In the genomic region with DNA sequence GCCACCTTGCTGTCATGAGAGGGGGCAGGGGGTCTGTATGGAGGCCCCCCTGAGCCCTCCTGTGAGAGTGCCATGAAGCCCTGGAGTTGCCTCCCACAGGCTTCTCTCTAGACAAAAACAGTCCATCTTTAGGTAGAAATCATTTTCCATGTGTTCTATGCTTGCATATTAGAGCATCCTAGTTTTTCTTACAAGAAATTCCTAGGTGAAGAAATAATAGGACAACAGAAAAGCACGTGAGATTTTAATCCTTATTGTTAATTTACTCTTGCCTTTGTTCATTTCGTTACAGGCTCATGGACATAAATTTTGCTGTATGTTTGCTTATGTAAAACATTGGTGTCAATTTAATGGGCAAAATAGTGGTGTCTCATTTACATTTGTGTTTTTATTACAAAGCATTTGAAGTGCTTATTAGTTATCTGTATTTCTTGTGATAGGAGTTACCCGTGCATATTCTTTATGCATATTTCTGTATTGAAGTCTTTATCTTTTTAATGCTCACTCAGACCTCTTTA, we compare ENCODE assay signal across 26 cellular contexts.
A peak's percentile ranks its signal among the peaks of the same experiment; 100 is the strongest.
DNase-seq lines count a peak whose midpoint lies in the region; ATAC-seq, FAIRE-seq and TF ChIP-seq lines count a peak whose summit lies in the region.
"Had no signal": no experiment of that assay in that cellular context is flagged by ENCODE, and none has a peak within 500 bp of the region (broad histone marks: within the 10 kb centered on the region; RNA-seq: fewer than 3 reads in every experiment).

No MANE protein-coding gene starts in this region.

- no peaks in the 10 kb centered on the region for H3K79me2 ChIP-seq in osteoblast (ENCODE audit: insufficient read depth, low read length)

- intact Hi-C loops in esophagus muscularis mucosa (cut with DNase I), result no loop called here

- H3K4me3 ChIP-seq in A549 (no peak overlapping the region), esophagus muscularis mucosa (no peak overlapping the region), osteoblast (ENCODE audit: insufficient read depth, low read length) (no peak overlapping the region)
- H3K4me3 ChIP-seq: BLaER1, GM12878 had no signal

- H3K4me2 ChIP-seq in A549 (no peak overlapping the region), osteoblast (ENCODE audit: insufficient read depth, low read length) (no peak overlapping the region)
- H3K4me2 ChIP-seq: BLaER1 had no signal

- no peak for ATAC-seq in A549
- no peak for ATAC-seq in HG03139 (IDR thresholded peaks at IDR 0.05; ENCODE audit: unreplicated experiment)
- ATAC-seq: GM12878 had no signal

- TF ChIP-seq EP300 in A549 (IDR thresholded peaks at IDR 0.05) (no peak), esophagus muscularis mucosa (IDR thresholded peaks at IDR 0.05) (no peak)

- DNase-seq in A549 (ENCODE audit: low read depth in 1 of 2, low spot score in 1 of 2), result no peak
- DNase-seq in NCI-H526 (lab: John Stamatoyannopoulos, UW), result peak; percentile 57 to 63
- peak; percentile 64 for DNase-seq in esophagus muscularis mucosa (ENCODE audit: extremely low spot score)
- DNase-seq in osteoblast (ENCODE audit: insufficient read length, low spot score, missing footprints), result peak; percentile 57
- no peak for DNase-seq in activated CD4-positive, alpha-beta T cell treated with anti-CD3 and anti-CD28 coated beads for 1 hour
- no peak for DNase-seq in HCEC 1CT
- DNase-seq: ACHN; BE2C; C1 segment of cervical spinal cord; CD4-positive, alpha-beta memory T cell; CD4-positive, CD25-positive, alpha-beta regulatory T cell; CD8-positive, alpha-beta memory T cell; COR-L47; DMS 273 treated with DMSO at 0.1 percent for 48 hours; DMS153; DMS53; DMS79; DND-41; EL; GDM1 had no signal

- H4K20me1 ChIP-seq in osteoblast (ENCODE audit: insufficient read depth, low read length), result no peaks in the 10 kb centered on the region
- H4K20me1 ChIP-seq: BLaER1 had no signal

- H3K27ac ChIP-seq in A549, result no peak overlapping the region
- no peak overlapping the region for H3K27ac ChIP-seq in esophagus muscularis mucosa (replicated peaks in 1 of 4)
- H3K27ac ChIP-seq in osteoblast (ENCODE audit: low read depth, low read length), result no peak overlapping the region
- H3K27ac ChIP-seq: 22Rv1, BLaER1 had no signal

- no peak for TF ChIP-seq CTCF in A549 (IDR thresholded peaks at IDR 0.05)
- no peak for TF ChIP-seq CTCF in esophagus muscularis mucosa (IDR thresholded peaks at IDR 0.05)
- no peak for TF ChIP-seq CTCF in osteoblast (IDR thresholded peaks at IDR 0.05; ENCODE audit: extremely low read depth, low read depth, low read length)

- TF ChIP-seq RAD21 in A549 (conservative IDR thresholded peaks at IDR 0.05 in 1 of 2, IDR thresholded peaks at IDR 0.05 in 1 of 2), result no peak

- H3K9me3 ChIP-seq in A549 (no peaks in the 10 kb centered on the region), esophagus muscularis mucosa (no peaks in the 10 kb centered on the region), osteoblast (ENCODE audit: low read depth, low read length) (no peaks in the 10 kb centered on the region)
- H3K9me3 ChIP-seq: BE2C, BLaER1 had no signal

- no peaks in the 10 kb centered on the region for H3K36me3 ChIP-seq in esophagus muscularis mucosa
- H3K36me3 ChIP-seq in osteoblast (ENCODE audit: insufficient read depth, low read length), result no peaks in the 10 kb centered on the region
- H3K36me3 ChIP-seq: BE2C, BLaER1 had no signal

- no peak for TF ChIP-seq POLR2A in A549 (IDR thresholded peaks at IDR 0.05; ENCODE audit: low read length)
- no peak for TF ChIP-seq POLR2A in esophagus muscularis mucosa (IDR thresholded peaks at IDR 0.05; ENCODE audit: low read depth)

- FAIRE-seq in A549 (lab: Jason Lieb, UNC), result no peak
- FAIRE-seq: GM12878, GM12892, GM18507 had no signal

- WGBS in A549 (ENCODE audit: missing lambda C conversion rate), result 1% methylated on average over 3 of the region's 3 CpGs
- 81% methylated on average over 3 of the region's 3 CpGs for WGBS in esophagus muscularis mucosa

- CTCF ChIA-PET in A549 (lab: Yijun Ruan, JAX), result no interaction called here

- H2AFZ ChIP-seq in osteoblast (ENCODE audit: low read length), result no peak overlapping the region

- no peaks in the 10 kb centered on the region for H3K4me1 ChIP-seq in A549
- no peaks in the 10 kb centered on the region for H3K4me1 ChIP-seq in esophagus muscularis mucosa
- no peaks in the 10 kb centered on the region for H3K4me1 ChIP-seq in osteoblast (ENCODE audit: insufficient read depth, low read length)
- H3K4me1 ChIP-seq: BE2C, BLaER1 had no signal

- H3K27me3 ChIP-seq in esophagus muscularis mucosa (peaks cover 0 to 16% (median 0%) of the 10 kb centered on the region in 4 donors), osteoblast (ENCODE audit: insufficient read depth, low read length) (no peaks in the 10 kb centered on the region)
- H3K27me3 ChIP-seq: BE2C, BLaER1 had no signal

- POLR2A ChIA-PET in A549 (lab: Yijun Ruan, JAX), result no interaction called here

TF ChIP-seq in A549, 52 proteins besides CTCF, POLR2A, EP300 and RAD21:
- TF ChIP-seq CBX8 (IDR thresholded peaks at IDR 0.05), result peak; percentile 91; the same call in 1 of the 2 replicates
- peak; percentile 70; the same call in 1 of the 2 replicates for TF ChIP-seq RNF2 (IDR thresholded peaks at IDR 0.05; ENCODE audit: borderline replicate concordance, low read depth)
- TF ChIP-seq GATA3 (IDR thresholded peaks at IDR 0.05; ENCODE audit: borderline replicate concordance), result no peak
TF ChIP-seq in A549: peak in this region for 2.

Comparison
In these comparisons a context has a peak if more than half of its experiments do, and no peak if none do; other contexts are left out.
1. DNase-seq: peak in NCI-H526 (2 of 2), esophagus muscularis mucosa (single experiment) and osteoblast (single experiment); none in A549 (0 of 2), activated CD4-positive, alpha-beta T cell treated with anti-CD3 and anti-CD28 coated beads for 1 hour (single experiment) and HCEC 1CT (single experiment).